9 cellular contexts compared by ENCODE assay signal in the genomic region with DNA sequence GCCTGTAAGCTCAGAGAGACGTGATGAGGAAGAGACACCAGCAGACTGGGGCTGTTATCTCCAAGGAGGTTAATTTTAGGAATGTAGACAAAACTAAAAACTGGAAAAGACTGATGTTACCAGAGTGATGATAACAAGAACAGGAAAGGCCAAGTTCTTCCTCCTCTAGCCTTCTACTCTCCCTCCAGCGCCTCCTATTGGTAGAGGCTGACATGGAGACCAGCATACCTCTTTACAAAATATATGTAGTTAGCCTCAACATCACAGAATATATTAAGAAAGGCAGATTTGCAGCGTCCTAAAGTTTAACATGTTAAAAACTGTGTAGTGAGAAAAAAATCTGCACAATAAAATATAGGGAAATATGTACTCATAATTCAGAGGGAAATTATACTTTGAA.
DNase-seq lines count a peak whose midpoint lies in the region; ATAC-seq and TF ChIP-seq lines count a peak whose summit lies in the region.
"Had no signal": no experiment of that assay in that cellular context is flagged by ENCODE, and none has a peak within 500 bp of the region (broad histone marks: within the 10 kb centered on the region; RNA-seq: fewer than 3 reads in every experiment).

No MANE protein-coding gene starts in this region.

- no peak overlapping the region for H3K27ac Mint-ChIP-seq in activated T-helper 17 cell treated with anti-CD3 and anti-CD28 coated beads, Interleukin-2, amount 50 U/mL, for 72 hours

- no peaks in the 10 kb centered on the region for H3K27me3 Mint-ChIP-seq in activated T-helper 17 cell treated with anti-CD3 and anti-CD28 coated beads, Interleukin-2, amount 50 U/mL, for 72 hours

- no peaks in the 10 kb centered on the region for H3K36me3 Mint-ChIP-seq in activated T-helper 17 cell treated with anti-CD3 and anti-CD28 coated beads, Interleukin-2, amount 50 U/mL, for 72 hours (ENCODE audit: low read depth)

- no peaks in the 10 kb centered on the region for H3K9me3 Mint-ChIP-seq in activated T-helper 17 cell treated with anti-CD3 and anti-CD28 coated beads, Interleukin-2, amount 50 U/mL, for 72 hours

- no peaks in the 10 kb centered on the region for H3K27me3 ChIP-seq in upper lobe of right lung

- H3K27ac ChIP-seq in upper lobe of right lung, result no peak overlapping the region

- peaks cover 7% of the 10 kb centered on the region for H3K4me1 ChIP-seq in upper lobe of right lung

- H3K9me3 ChIP-seq in upper lobe of right lung, result no peaks in the 10 kb centered on the region

- DNase-seq in stimulated activated CD4-positive, alpha-beta T cell treated with anti-CD3 and anti-CD28 coated beads, Interleukin-1b, Interleukin-23, amount 100 ng/mL, for 48 hours, result peak; percentile 6
- no peak for DNase-seq in stimulated activated CD4-positive, alpha-beta T cell treated with anti-CD3 and anti-CD28 coated beads, Interleukin-12 subunit alpha, Interleukin-12 subunit beta, amount 100 ng/mL, for 4 hours
- peak; percentile 24 for DNase-seq in LHCN-M2 (ENCODE audit: low read depth)
- peak; percentile 26 for DNase-seq in epithelial cell of esophagus (ENCODE audit: low read depth)
- DNase-seq in upper lobe of right lung, result no peak

- TF ChIP-seq CTCF in epithelial cell of esophagus (IDR thresholded peaks at IDR 0.05; ENCODE audit: insufficient read depth, low read depth, low read length, missing control alignments), result peak; percentile 41
- TF ChIP-seq CTCF in upper lobe of right lung (IDR thresholded peaks at IDR 0.05), result peak; percentile 24

- ATAC-seq in upper lobe of right lung, result peak; percentile 39
- ATAC-seq in HG02840 (IDR thresholded peaks at IDR 0.05; ENCODE audit: low FRiP score, unreplicated experiment), result no peak
- ATAC-seq in GM18873 (IDR thresholded peaks at IDR 0.05; ENCODE audit: low FRiP score, unreplicated experiment), result no peak
- no peak for ATAC-seq in activated T-helper 17 cell treated with anti-CD3 and anti-CD28 coated beads, Interleukin-2, amount 50 U/mL, for 72 hours (replicated peaks)
- ATAC-seq: left colon had no signal

- no peaks in the 10 kb centered on the region for H3K36me3 ChIP-seq in upper lobe of right lung

- H3K4me3 ChIP-seq in epithelial cell of esophagus (ENCODE audit: low read length) (no peak overlapping the region), upper lobe of right lung (no peak overlapping the region)

- intact Hi-C loops in upper lobe of right lung (cut with DNase I), result no loop called here

- no peak overlapping the region for H3K4me3 Mint-ChIP-seq in activated T-helper 17 cell treated with anti-CD3 and anti-CD28 coated beads, Interleukin-2, amount 50 U/mL, for 72 hours

- H3K4me1 Mint-ChIP-seq in activated T-helper 17 cell treated with anti-CD3 and anti-CD28 coated beads, Interleukin-2, amount 50 U/mL, for 72 hours, result no peaks in the 10 kb centered on the region

Comparison
In these comparisons a context has a peak if more than half of its experiments do, and no peak if none do; other contexts are left out.
1. DNase-seq: peak in stimulated activated CD4-positive, alpha-beta T cell treated with anti-CD3 and anti-CD28 coated beads, Interleukin-1b, Interleukin-23, amount 100 ng/mL, for 48 hours (single experiment), LHCN-M2 (single experiment) and epithelial cell of esophagus (single experiment); none in stimulated activated CD4-positive, alpha-beta T cell treated with anti-CD3 and anti-CD28 coated beads, Interleukin-12 subunit alpha, Interleukin-12 subunit beta, amount 100 ng/mL, for 4 hours (single experiment) and upper lobe of right lung (single experiment).